ENCODE assay signal across 28 cellular contexts in the genomic region with DNA sequence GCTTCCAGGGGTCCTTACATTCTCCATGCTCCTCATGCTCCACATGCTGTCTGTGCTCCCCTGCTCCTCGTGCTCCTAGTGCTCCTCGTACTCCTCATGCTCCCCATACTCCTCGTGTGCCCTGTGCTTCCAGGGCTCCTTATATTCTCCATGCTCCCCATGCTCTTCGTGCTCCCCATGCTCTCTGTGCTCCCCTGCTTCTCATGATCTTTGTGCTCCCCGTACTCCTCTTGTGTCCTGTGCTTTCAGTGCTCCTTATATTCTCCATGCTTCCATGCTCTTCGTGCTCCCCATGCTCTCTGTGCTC.
"Had no signal": no experiment of that assay in that cellular context is flagged by ENCODE, and none has a peak within 500 bp of the region (broad histone marks: within the 10 kb centered on the region; RNA-seq: fewer than 3 reads in every experiment).

No MANE protein-coding gene starts in this region.

- H3K4me2 ChIP-seq: smooth muscle cell had no signal

- H3K4me1 ChIP-seq: gastrocnemius medialis, prostate gland, uterus had no signal

- H3K4me3 ChIP-seq: gastrocnemius medialis, lung, mucosa of descending colon, prostate gland, right atrium auricular region, smooth muscle cell, stomach, testis, tibial artery, uterus had no signal

- H3K4me3 Mint-ChIP-seq: dendritic cell treated with granulocyte-macrophage colony-stimulating factor and Interleukin-4, amounts not matched to agents 40 ng/mL and 50 ng/mL, for 4 days; endodermal cell; memory B cell; naive B cell; natural killer cell treated with Interleukin-12 subunit alpha and Interleukin-12 subunit beta and Interleukin-15 and Interleukin-18, amount 100 ng/mL, for 72 hours; neural crest cell had no signal

- H3K27ac ChIP-seq: epithelial cell of prostate, gastrocnemius medialis, prostate gland, right atrium auricular region, stomach, testis, tibial artery, uterus had no signal

- H3K27ac Mint-ChIP-seq: dendritic cell treated with granulocyte-macrophage colony-stimulating factor and Interleukin-4, amounts not matched to agents 40 ng/mL and 50 ng/mL, for 4 days; endodermal cell; memory B cell; natural killer cell treated with Interleukin-12 subunit alpha and Interleukin-12 subunit beta and Interleukin-15 and Interleukin-18, amount 100 ng/mL, for 72 hours; type B pancreatic cell had no signal

- DNase-seq: effector CD8-positive, alpha-beta T cell; endodermal cell; foreskin fibroblast; gastrocnemius medialis; naive B cell; nucleus accumbens; stimulated activated CD4-positive, alpha-beta T cell treated with anti-CD3 and anti-CD28 coated beads, Interleukin-12 subunit alpha, Interleukin-12 subunit beta, amount 100 ng/mL, for 4 hours; stimulated activated CD4-positive, alpha-beta T cell treated with anti-CD3 and anti-CD28 coated beads, Interleukin-1b, Interleukin-23, amount 100 ng/mL, for 48 hours; stimulated activated CD4-positive, alpha-beta T cell treated with anti-CD3 and anti-CD28 coated beads, Interleukin-4, amount 100 ng/mL, for 1 hour; stimulated activated CD8-positive, alpha-beta memory T cell treated with anti-CD3 and anti-CD28 coated beads, Interleukin-4, amount 100 ng/mL, for 48 hours; stimulated activated naive CD4-positive, alpha-beta T cell; stomach; tibial artery; uterus had no signal

- H3K9me3 Mint-ChIP-seq: dendritic cell treated with granulocyte-macrophage colony-stimulating factor and Interleukin-4, amounts not matched to agents 40 ng/mL and 50 ng/mL, for 4 days; endodermal cell; natural killer cell treated with Interleukin-12 subunit alpha and Interleukin-12 subunit beta and Interleukin-15 and Interleukin-18, amount 100 ng/mL, for 72 hours; type B pancreatic cell had no signal

- H3K4me1 Mint-ChIP-seq: memory B cell had no signal

- H3K9me3 ChIP-seq: gastrocnemius medialis, mucosa of descending colon, prostate gland, right atrium auricular region, stomach, testis, tibial artery, uterus had no signal

- H3K36me3 Mint-ChIP-seq: natural killer cell treated with Interleukin-12 subunit alpha and Interleukin-12 subunit beta and Interleukin-15 and Interleukin-18, amount 100 ng/mL, for 72 hours; type B pancreatic cell had no signal

- H3K36me3 ChIP-seq: gastrocnemius medialis, prostate gland, right atrium auricular region, stomach, tibial artery, uterus had no signal

- H3K27me3 ChIP-seq: right atrium auricular region, testis, uterus had no signal

- FAIRE-seq: colon, keratinocyte had no signal
